In the genomic region with DNA sequence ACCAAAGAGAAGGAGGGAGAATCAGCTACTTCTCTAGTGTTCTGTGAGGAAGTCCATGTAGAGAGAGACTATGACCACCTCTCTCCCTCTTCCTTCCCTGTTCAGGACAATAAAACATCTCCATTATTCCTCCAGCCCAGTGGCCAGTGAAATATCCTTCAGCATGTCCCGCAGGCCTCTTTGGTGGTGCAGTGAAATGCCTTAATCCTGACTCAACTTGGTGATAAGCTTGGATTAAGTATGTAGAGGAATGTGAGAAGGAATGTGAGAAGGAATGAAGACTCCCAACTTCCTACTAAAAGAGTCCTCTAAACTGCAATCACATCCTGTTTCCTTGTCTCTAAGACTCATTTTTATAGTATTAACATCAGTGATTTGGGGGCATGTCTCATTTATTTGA, we compare ENCODE assay signal across 13 cellular contexts.
DNase-seq lines count a peak whose midpoint lies in the region; ATAC-seq and TF ChIP-seq lines count a peak whose summit lies in the region.
"Had no signal": no experiment of that assay in that cellular context is flagged by ENCODE, and none has a peak within 500 bp of the region (broad histone marks: within the 10 kb centered on the region; RNA-seq: fewer than 3 reads in every experiment).

No MANE protein-coding gene starts in this region.

- no peak overlapping the region for H3K4ac ChIP-seq in mesendoderm (ENCODE audit: low read depth, low read length)

- CTCF ChIA-PET in BJ (lab: Yijun Ruan, JAX), result interaction anchor here (1.2 to 2.5 kb wide), 3 partner anchors 26 to 32 kb away, joined by 3 to 7 read pairs (median 4); no protein-coding TSS in a partner anchor
- CTCF ChIA-PET in activated naive CD4-positive, alpha-beta T cell treated with anti-CD3 and anti-CD28 coated beads for 36 hours (lab: Charles Lee), result interaction anchor here (0.5 kb wide), 1 partner anchor 9 kb away, joined by 5 read pairs; no protein-coding TSS in a partner anchor

- no peaks in the 10 kb centered on the region for H3K4me1 Mint-ChIP-seq in activated T-helper 17 cell treated with anti-CD3 and anti-CD28 coated beads, Interleukin-2, amount 50 U/mL, for 72 hours
- no peaks in the 10 kb centered on the region for H3K4me1 Mint-ChIP-seq in activated naive CD4-positive, alpha-beta T cell treated with anti-CD3 and anti-CD28 coated beads for 36 hours (ENCODE audit: low read depth)
- H3K4me1 Mint-ChIP-seq: CD8-positive, alpha-beta memory T cell had no signal

- H3K23ac ChIP-seq in mesendoderm (ENCODE audit: low read length), result no peak overlapping the region

- POLR2A ChIA-PET in BJ (lab: Charles Lee), result interaction anchor here (0.6 kb wide), 1 partner anchor 1410 kb away, joined by 3 read pairs; no protein-coding TSS in a partner anchor

- H3K4me1 ChIP-seq in ectodermal cell (ENCODE audit: control insufficient read depth, insufficient read depth, low read length) (peaks cover 13% of the 10 kb centered on the region), mesendoderm (ENCODE audit: control insufficient read depth, low read depth, low read length) (peaks cover 7% of the 10 kb centered on the region)

- intact Hi-C loops in activated naive CD4-positive, alpha-beta T cell treated with anti-CD3 and anti-CD28 coated beads for 36 hours (cut with micrococcal nuclease), result no loop called here

- H3K9me3 Mint-ChIP-seq in activated T-helper 17 cell treated with anti-CD3 and anti-CD28 coated beads, Interleukin-2, amount 50 U/mL, for 72 hours, result no peaks in the 10 kb centered on the region
- H3K9me3 Mint-ChIP-seq in activated naive CD4-positive, alpha-beta T cell treated with anti-CD3 and anti-CD28 coated beads for 36 hours, result no peaks in the 10 kb centered on the region
- H3K9me3 Mint-ChIP-seq: CD8-positive, alpha-beta memory T cell had no signal

- H3K36me3 ChIP-seq in BJ (ENCODE audit: control insufficient read depth, insufficient read depth, low read length) (no peaks in the 10 kb centered on the region), ectodermal cell (ENCODE audit: control insufficient read depth, insufficient read depth, low read length) (no peaks in the 10 kb centered on the region), mesendoderm (ENCODE audit: control insufficient read depth, insufficient read depth, low read length) (no peaks in the 10 kb centered on the region)

- H2BK15ac ChIP-seq in mesendoderm (replicated peaks; ENCODE audit: low read depth), result no peak overlapping the region

- H4K8ac ChIP-seq in mesendoderm (ENCODE audit: low read depth, low read length), result no peak overlapping the region

- DNase-seq in BJ (ENCODE audit: low read depth), result peak; percentile 71
- DNase-seq in LoVo (ENCODE audit: low spot score), result peak; percentile 32
- peak; percentile 98 for DNase-seq in mesendoderm
- no peak for DNase-seq in activated CD8-positive, alpha-beta memory T cell treated with anti-CD3 and anti-CD28 coated beads for 24 hours
- no peak for DNase-seq in activated naive CD4-positive, alpha-beta T cell treated with anti-CD3 and anti-CD28 coated beads for 36 hours
- DNase-seq: CD8-positive, alpha-beta memory T cell; glutamatergic neuron; NCI-H510A treated with DMSO at 0.1 percent for 48 hours had no signal

- H3K36me3 Mint-ChIP-seq in activated T-helper 17 cell treated with anti-CD3 and anti-CD28 coated beads, Interleukin-2, amount 50 U/mL, for 72 hours (ENCODE audit: low read depth), result no peaks in the 10 kb centered on the region
- H3K36me3 Mint-ChIP-seq in activated naive CD4-positive, alpha-beta T cell treated with anti-CD3 and anti-CD28 coated beads for 36 hours (ENCODE audit: low read depth), result no peaks in the 10 kb centered on the region
- H3K36me3 Mint-ChIP-seq: activated naive CD8-positive, alpha-beta T cell; CD8-positive, alpha-beta memory T cell had no signal

- H3K9me3 ChIP-seq in ectodermal cell (ENCODE audit: control insufficient read depth, low read length), result no peaks in the 10 kb centered on the region

- H4K5ac ChIP-seq in mesendoderm (ENCODE audit: low read length), result no peak overlapping the region

- TF ChIP-seq CTCF in BJ (IDR thresholded peaks at IDR 0.05; ENCODE audit: insufficient read depth, low read depth, low read length), result no peak

- H3K4me2 ChIP-seq in mesendoderm (ENCODE audit: low read length), result no peak overlapping the region

- no peak overlapping the region for H3K56ac ChIP-seq in mesendoderm (ENCODE audit: low read length)

- no peak for ATAC-seq in activated T-helper 17 cell treated with anti-CD3 and anti-CD28 coated beads, Interleukin-2, amount 50 U/mL, for 72 hours (replicated peaks)
- ATAC-seq in GM18517 (IDR thresholded peaks at IDR 0.05; ENCODE audit: unreplicated experiment), result no peak

- WGBS in ectodermal cell, 2 experiments, result 46 to 63% methylated on average over 1 of the region's 1 CpG
- WGBS in mesendoderm (ENCODE audit: extremely low coverage, insufficient coverage, low lambda C conversion rate), result no CpG with 5 or more reads among the region's 1 CpG

- H3K27me3 ChIP-seq in BJ (ENCODE audit: control insufficient read depth, insufficient read depth, low read length), result no peaks in the 10 kb centered on the region
- no peaks in the 10 kb centered on the region for H3K27me3 ChIP-seq in ectodermal cell (ENCODE audit: control insufficient read depth, insufficient read depth, low read length, poor library complexity, severe bottlenecking)
- no peaks in the 10 kb centered on the region for H3K27me3 ChIP-seq in mesendoderm (ENCODE audit: insufficient read depth, low read length, poor library complexity)

- H3K27me3 Mint-ChIP-seq in activated T-helper 17 cell treated with anti-CD3 and anti-CD28 coated beads, Interleukin-2, amount 50 U/mL, for 72 hours, result peaks cover 3% of the 10 kb centered on the region
- H3K27me3 Mint-ChIP-seq in activated naive CD4-positive, alpha-beta T cell treated with anti-CD3 and anti-CD28 coated beads for 36 hours (ENCODE audit: low read depth), result peaks cover 4% of the 10 kb centered on the region

- H3K4me3 Mint-ChIP-seq in activated T-helper 17 cell treated with anti-CD3 and anti-CD28 coated beads, Interleukin-2, amount 50 U/mL, for 72 hours, result no peak overlapping the region
- H3K4me3 Mint-ChIP-seq in activated naive CD4-positive, alpha-beta T cell treated with anti-CD3 and anti-CD28 coated beads for 36 hours, result no peak overlapping the region
- H3K4me3 Mint-ChIP-seq: activated naive CD8-positive, alpha-beta T cell; CD8-positive, alpha-beta memory T cell had no signal

- H3K4me3 ChIP-seq in BJ (ENCODE audit: low read depth, low read length), result no peak overlapping the region
- H3K4me3 ChIP-seq in ectodermal cell (ENCODE audit: insufficient read depth, low read depth, low read length), result no peak overlapping the region
- no peak overlapping the region for H3K4me3 ChIP-seq in mesendoderm (ENCODE audit: low read length)

- no peaks in the 10 kb centered on the region for H3K79me2 ChIP-seq in mesendoderm (ENCODE audit: control insufficient read depth, insufficient read depth, low read length)

- no peak overlapping the region for H2BK120ac ChIP-seq in mesendoderm (ENCODE audit: low read depth, low read length)

- no peak overlapping the region for H2AK5ac ChIP-seq in mesendoderm (ENCODE audit: low read length)

- H3K18ac ChIP-seq in mesendoderm (ENCODE audit: low read length), result peak overlapping the region; percentile 0

- no peak overlapping the region for H3K9ac ChIP-seq in mesendoderm (ENCODE audit: low read length)

- no peaks in the 10 kb centered on the region for H3K79me1 ChIP-seq in mesendoderm (ENCODE audit: low read length)

- H3K27ac ChIP-seq in ectodermal cell (ENCODE audit: insufficient read depth, low read depth, low read length, poor library complexity, severe bottlenecking), result peak overlapping the region; percentile 74
- peak overlapping the region; percentile 0 for H3K27ac ChIP-seq in mesendoderm (ENCODE audit: low read depth, low read length)
- H3K27ac ChIP-seq: VCaP had no signal

- no peak overlapping the region for H3K27ac Mint-ChIP-seq in activated T-helper 17 cell treated with anti-CD3 and anti-CD28 coated beads, Interleukin-2, amount 50 U/mL, for 72 hours
- no peak overlapping the region for H3K27ac Mint-ChIP-seq in activated naive CD4-positive, alpha-beta T cell treated with anti-CD3 and anti-CD28 coated beads for 36 hours
- H3K27ac Mint-ChIP-seq: activated naive CD8-positive, alpha-beta T cell; CD8-positive, alpha-beta memory T cell had no signal

- H2BK5ac ChIP-seq in mesendoderm (ENCODE audit: low read length), result no peak overlapping the region

Comparison
In these comparisons a context has a peak if more than half of its experiments do, and no peak if none do; other contexts are left out.
1. DNase-seq: peak in BJ (single experiment), LoVo (single experiment) and mesendoderm (single experiment); none in activated CD8-positive, alpha-beta memory T cell treated with anti-CD3 and anti-CD28 coated beads for 24 hours (single experiment) and activated naive CD4-positive, alpha-beta T cell treated with anti-CD3 and anti-CD28 coated beads for 36 hours (single experiment).